Comparison of ENCODE assay signal across 8 cellular contexts in the genomic region with DNA sequence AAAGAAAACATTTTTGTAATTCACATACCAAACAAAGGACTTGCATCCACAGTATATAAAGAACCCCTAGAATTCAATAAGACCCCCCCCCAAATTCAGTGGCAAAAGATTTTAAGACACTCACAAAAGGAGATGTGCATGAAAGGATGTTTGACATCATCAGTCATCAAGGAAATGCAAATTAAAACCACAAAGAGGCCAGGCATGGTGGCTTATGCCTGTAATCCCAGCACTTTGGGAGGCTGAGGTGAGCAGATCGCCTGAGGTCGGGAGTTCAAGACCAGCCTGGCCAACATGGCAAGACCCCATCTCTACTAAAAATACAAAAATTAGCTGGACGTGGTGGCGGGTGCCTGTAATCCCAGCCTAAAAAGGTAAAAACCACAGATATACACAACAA.
DNase-seq lines count a peak whose midpoint lies in the region; ATAC-seq and TF ChIP-seq lines count a peak whose summit lies in the region.
"Not testable (repeated sequence)": the region's sequence is repeated elsewhere in the genome, so short reads cannot be mapped to it uniquely, and the experiment has no call there.

No MANE protein-coding gene starts in this region.

- H2AFZ ChIP-seq in GM23338 = not testable (repeated sequence)

- not testable (repeated sequence) for H3K27ac ChIP-seq in GM23338 (ENCODE audit: low read depth)
- peak overlapping the region; percentile 76 for H3K27ac ChIP-seq in RWPE2 (ENCODE audit: poor library complexity, severe bottlenecking)

- not testable (repeated sequence) for H3K27ac Mint-ChIP-seq in GM23338; osteocyte (ENCODE audit: unreplicated experiment)
- peak overlapping the region; percentile 25 for H3K27ac Mint-ChIP-seq in activated CD8-positive, alpha-beta T cell treated with anti-CD3 and anti-CD28 coated beads for 36 hours
- H3K27ac Mint-ChIP-seq in activated T-helper 2 cell treated with anti-CD3 and anti-CD28 coated beads, Interferon-gamma antibody, Interleukin-2, Interleukin-4, amounts not matched to agents 10 μg/mL and 5 μg/mL and 100 μg/mL, durations not matched to agents 14 hours and 24 hours and 36 hours = peak overlapping the region; percentile 4
- peak overlapping the region; percentile 77 for H3K27ac Mint-ChIP-seq in activated naive CD8-positive, alpha-beta T cell treated with anti-CD3 and anti-CD28 coated beads, Interleukin-2, amount 50 U/mL, for 24 hours
- peak overlapping the region; percentile 92 for H3K27ac Mint-ChIP-seq in type B pancreatic cell

- H3K4me3 ChIP-seq in GM23338; RWPE2 (ENCODE audit: severe bottlenecking): not testable (repeated sequence)

- H3K27me3 ChIP-seq in GM23338 (ENCODE audit: insufficient read depth); RWPE2 (ENCODE audit: insufficient read depth, poor library complexity, severe bottlenecking): not testable (repeated sequence)

- H3K9me3 Mint-ChIP-seq in GM23338; activated CD8-positive, alpha-beta T cell treated with anti-CD3 and anti-CD28 coated beads for 36 hours; activated T-helper 2 cell treated with anti-CD3 and anti-CD28 coated beads, Interferon-gamma antibody, Interleukin-2, Interleukin-4, amounts not matched to agents 10 μg/mL and 5 μg/mL and 100 μg/mL, durations not matched to agents 14 hours and 24 hours and 36 hours; activated naive CD8-positive, alpha-beta T cell treated with anti-CD3 and anti-CD28 coated beads, Interleukin-2, amount 50 U/mL, for 24 hours; osteocyte (ENCODE audit: unreplicated experiment); type B pancreatic cell: not testable (repeated sequence)

- not testable (repeated sequence) for H3K27me3 Mint-ChIP-seq in GM23338 (ENCODE audit: insufficient read depth, low read depth, poor library complexity); type B pancreatic cell
- peaks cover 30% of the 10 kb centered on the region for H3K27me3 Mint-ChIP-seq in activated CD8-positive, alpha-beta T cell treated with anti-CD3 and anti-CD28 coated beads for 36 hours
- peaks cover 15% of the 10 kb centered on the region for H3K27me3 Mint-ChIP-seq in activated T-helper 2 cell treated with anti-CD3 and anti-CD28 coated beads, Interferon-gamma antibody, Interleukin-2, Interleukin-4, amounts not matched to agents 10 μg/mL and 5 μg/mL and 100 μg/mL, durations not matched to agents 14 hours and 24 hours and 36 hours (ENCODE audit: low read depth)
- H3K27me3 Mint-ChIP-seq in activated naive CD8-positive, alpha-beta T cell treated with anti-CD3 and anti-CD28 coated beads, Interleukin-2, amount 50 U/mL, for 24 hours = peaks cover 44% of the 10 kb centered on the region
- H3K27me3 Mint-ChIP-seq in osteocyte (ENCODE audit: unreplicated experiment) = peaks cover 11% of the 10 kb centered on the region

- H4K20me1 ChIP-seq in GM23338 (replicated peaks; ENCODE audit: insufficient read depth) = not testable (repeated sequence)

- POLR2A ChIA-PET in activated CD8-positive, alpha-beta T cell treated with anti-CD3 and anti-CD28 coated beads for 36 hours (lab: Charles Lee) = not testable (repeated sequence)

- H3K36me3 Mint-ChIP-seq in GM23338 (ENCODE audit: low read depth); activated CD8-positive, alpha-beta T cell treated with anti-CD3 and anti-CD28 coated beads for 36 hours (ENCODE audit: low read depth); activated T-helper 2 cell treated with anti-CD3 and anti-CD28 coated beads, Interferon-gamma antibody, Interleukin-2, Interleukin-4, amounts not matched to agents 10 μg/mL and 5 μg/mL and 100 μg/mL, durations not matched to agents 14 hours and 24 hours and 36 hours (ENCODE audit: low read depth); activated naive CD8-positive, alpha-beta T cell treated with anti-CD3 and anti-CD28 coated beads, Interleukin-2, amount 50 U/mL, for 24 hours (ENCODE audit: low read depth); osteocyte (ENCODE audit: unreplicated experiment); type B pancreatic cell: not testable (repeated sequence)

- H3K4me1 Mint-ChIP-seq in GM23338 (peaks cover 22% of the 10 kb centered on the region), type B pancreatic cell (ENCODE audit: unreplicated experiment) (peaks cover 14% of the 10 kb centered on the region)
- H3K4me1 Mint-ChIP-seq in activated CD8-positive, alpha-beta T cell treated with anti-CD3 and anti-CD28 coated beads for 36 hours (ENCODE audit: low read depth) = peaks cover 19% of the 10 kb centered on the region
- peaks cover 22% of the 10 kb centered on the region for H3K4me1 Mint-ChIP-seq in activated T-helper 2 cell treated with anti-CD3 and anti-CD28 coated beads, Interferon-gamma antibody, Interleukin-2, Interleukin-4, amounts not matched to agents 10 μg/mL and 5 μg/mL and 100 μg/mL, durations not matched to agents 14 hours and 24 hours and 36 hours (ENCODE audit: low read depth)
- peaks cover 22% of the 10 kb centered on the region for H3K4me1 Mint-ChIP-seq in activated naive CD8-positive, alpha-beta T cell treated with anti-CD3 and anti-CD28 coated beads, Interleukin-2, amount 50 U/mL, for 24 hours
- H3K4me1 Mint-ChIP-seq in osteocyte (ENCODE audit: unreplicated experiment) = not testable (repeated sequence)

- ATAC-seq in GM23338; RWPE2 (ENCODE audit: low read depth); activated CD8-positive, alpha-beta T cell treated with anti-CD3 and anti-CD28 coated beads for 36 hours; activated naive CD8-positive, alpha-beta T cell treated with anti-CD3 and anti-CD28 coated beads, Interleukin-2, amount 50 U/mL, for 24 hours: not testable (repeated sequence)

- H3K9me2 ChIP-seq in GM23338 (ENCODE audit: insufficient read depth) = not testable (repeated sequence)

- not testable (repeated sequence) for DNase-seq in GM23338 (ENCODE audit: low spot score); RWPE2 (ENCODE audit: low spot score); activated T-helper 2 cell treated with anti-CD3 and anti-CD28 coated beads, Interferon-gamma antibody, Interleukin-2, Interleukin-4, amounts not matched to agents 10 μg/mL and 5 μg/mL and 100 μg/mL, durations not matched to agents 14 hours and 24 hours and 36 hours (ENCODE audit: low spot score); activated naive CD8-positive, alpha-beta T cell treated with anti-CD3 and anti-CD28 coated beads, Interleukin-2, amount 50 U/mL, for 24 hours; type B pancreatic cell (ENCODE audit: extremely low spot score, unreplicated experiment)
- DNase-seq in activated CD8-positive, alpha-beta T cell treated with anti-CD3 and anti-CD28 coated beads for 36 hours = peak; percentile 32
- peak; percentile 45 for DNase-seq in kidney tubule cell (ENCODE audit: low spot score)
- peak; percentile 27 for DNase-seq in osteocyte (ENCODE audit: extremely low spot score, unreplicated experiment)

- H3K36me3 ChIP-seq in GM23338 (ENCODE audit: insufficient read depth); RWPE2 (ENCODE audit: low read depth): not testable (repeated sequence)

- not testable (repeated sequence) for H3K9me3 ChIP-seq in RWPE2 (ENCODE audit: severe bottlenecking)

- not testable (repeated sequence) for H3K79me2 ChIP-seq in GM23338 (replicated peaks; ENCODE audit: insufficient read depth)

- not testable (repeated sequence) for H3K4me3 Mint-ChIP-seq in GM23338; activated CD8-positive, alpha-beta T cell treated with anti-CD3 and anti-CD28 coated beads for 36 hours; activated T-helper 2 cell treated with anti-CD3 and anti-CD28 coated beads, Interferon-gamma antibody, Interleukin-2, Interleukin-4, amounts not matched to agents 10 μg/mL and 5 μg/mL and 100 μg/mL, durations not matched to agents 14 hours and 24 hours and 36 hours (ENCODE audit: low read depth); osteocyte (ENCODE audit: unreplicated experiment); type B pancreatic cell
- H3K4me3 Mint-ChIP-seq in activated naive CD8-positive, alpha-beta T cell treated with anti-CD3 and anti-CD28 coated beads, Interleukin-2, amount 50 U/mL, for 24 hours = peak overlapping the region; percentile 39

- H3K4me2 ChIP-seq in GM23338 = peak overlapping the region; percentile 76; the same call in 1 of the 2 replicates

- H3K4me1 ChIP-seq in GM23338 (ENCODE audit: insufficient read depth) = peaks cover 20% of the 10 kb centered on the region
- peaks cover 19% of the 10 kb centered on the region for H3K4me1 ChIP-seq in RWPE2 (ENCODE audit: insufficient read depth, poor library complexity, severe bottlenecking)

- not testable (repeated sequence) for H3F3A ChIP-seq in GM23338 (replicated peaks; ENCODE audit: low read depth)

- TF ChIP-seq CTCF in GM23338 (conservative IDR thresholded peaks at IDR 0.05; ENCODE audit: low read depth in 2 of 2); RWPE2 (IDR thresholded peaks at IDR 0.05; ENCODE audit: poor library complexity, severe bottlenecking); activated CD8-positive, alpha-beta T cell treated with anti-CD3 and anti-CD28 coated beads for 36 hours (IDR thresholded peaks at IDR 0.05); osteocyte (IDR thresholded peaks at IDR 0.05); type B pancreatic cell (conservative IDR thresholded peaks at IDR 0.05): not testable (repeated sequence)

- intact Hi-C loops in activated CD8-positive, alpha-beta T cell treated with anti-CD3 and anti-CD28 coated beads for 36 hours (cut with micrococcal nuclease) = not testable (repeated sequence)
- intact Hi-C loops in activated T-helper 2 cell treated with anti-CD3 and anti-CD28 coated beads, Interferon-gamma antibody, Interleukin-2, Interleukin-4, amounts not matched to agents 10 μg/mL and 5 μg/mL and 100 μg/mL, durations not matched to agents 14 hours and 24 hours and 36 hours (cut with micrococcal nuclease) = loop anchor here (10.0 kb wide), 1 partner anchor 51 kb away; no protein-coding TSS in a partner anchor

- CTCF ChIA-PET in activated CD8-positive, alpha-beta T cell treated with anti-CD3 and anti-CD28 coated beads for 36 hours (lab: Charles Lee) = interaction anchor here (1.2 kb wide), 1 partner anchor 62 kb away, joined by 3 read pairs; a partner anchor contains a TSS
